Comparison of ENCODE assay signal across 1 cellular context in genomic region chr22:32050678-32051515, GRCh38.
A peak's percentile ranks its signal among the peaks of the same experiment; 100 is the strongest.
TF ChIP-seq lines count a peak whose summit lies in the region.

No MANE protein-coding gene starts in this region.

TF ChIP-seq in K562, 482 proteins besides CTCF, POLR2A, EP300 and RAD21 (continued from another document):
- TF ChIP-seq ZNF449 (CRISPR knock-in tag; IDR thresholded peaks at IDR 0.05) (no peak), SP2 (IDR thresholded peaks at IDR 0.05; ENCODE audit: extremely low read depth, low read depth, low read length, poor library complexity, severe bottlenecking) (no peak), FOXP4 (CRISPR knock-in tag; IDR thresholded peaks at IDR 0.05; ENCODE audit: borderline replicate concordance) (no peak), CEBPB (tag; IDR thresholded peaks at IDR 0.05) (peak; percentile 85), HBP1 (CRISPR knock-in tag; IDR thresholded peaks at IDR 0.05) (no peak), NR2F6 (CRISPR knock-in tag; IDR thresholded peaks at IDR 0.05) (no peak), CTBP1 (IDR thresholded peaks at IDR 0.05; ENCODE audit: borderline replicate concordance) (peak; percentile 28; the same call in 1 of the 2 replicates), FOXJ3 (CRISPR knock-in tag; IDR thresholded peaks at IDR 0.05) (no peak), PTBP1 (IDR thresholded peaks at IDR 0.05; ENCODE audit: low read depth, low read length) (no peak), ATF1 (CRISPR knock-in tag; IDR thresholded peaks at IDR 0.05) (no peak), ATF1 (tag; IDR thresholded peaks at IDR 0.05) (0 out of 2 replicates have a peak, but pooled peaks have one; percentile 11), POLR3G (IDR thresholded peaks at IDR 0.05; ENCODE audit: extremely low read depth, insufficient read length, insufficient replicate concordance) (no peak), ATF7 (IDR thresholded peaks at IDR 0.05) (peak; percentile 66; the same call in 1 of the 2 replicates), SP1 (CRISPR knock-in tag; IDR thresholded peaks at IDR 0.05) (no peak), NCOA4 (IDR thresholded peaks at IDR 0.05; ENCODE audit: partially characterized antibody) (no peak), CREB3L1 (IDR thresholded peaks at IDR 0.05; ENCODE audit: borderline replicate concordance, low read depth) (peak; percentile 22; the same call in 1 of the 2 replicates), GATAD2B (IDR thresholded peaks at IDR 0.05; ENCODE audit: borderline replicate concordance) (no peak), FOXM1 (IDR thresholded peaks at IDR 0.05; ENCODE audit: low read depth) (no peak), FOXM1 (CRISPR knock-in tag; IDR thresholded peaks at IDR 0.05; ENCODE audit: low read depth) (no peak), TCF7 (IDR thresholded peaks at IDR 0.05; ENCODE audit: borderline replicate concordance) (no peak), OTX1 (CRISPR knock-in tag; IDR thresholded peaks at IDR 0.05) (no peak), KLF16 (IDR thresholded peaks at IDR 0.05) (no peak), ZNF561 (CRISPR knock-in tag; conservative IDR thresholded peaks at IDR 0.05) (no peak), TRIM24 (IDR thresholded peaks at IDR 0.05) (peak; percentile 36 to 66; a peak in 2 of 4 replicates), PCBP2 (IDR thresholded peaks at IDR 0.05; ENCODE audit: low read depth, low read length, poor library complexity, severe bottlenecking) (no peak), ZNF584 (CRISPR knock-in tag; IDR thresholded peaks at IDR 0.05; ENCODE audit: low read depth) (peak; percentile 59; the same call in 1 of the 2 replicates), RFX5 (IDR thresholded peaks at IDR 0.05; ENCODE audit: low read depth, low read length) (no peak), ZNF316 (IDR thresholded peaks at IDR 0.05) (peak; percentile 58; the same call in 1 of the 2 replicates), MEF2D (tag; conservative IDR thresholded peaks at IDR 0.05; ENCODE audit: low read depth) (no peak), DACH1 (IDR thresholded peaks at IDR 0.05; ENCODE audit: partially characterized antibody) (no peak), ZNF282 (CRISPR knock-in tag; IDR thresholded peaks at IDR 0.05) (no peak), ZKSCAN3 (CRISPR knock-in tag; IDR thresholded peaks at IDR 0.05) (no peak), ZBTB49 (CRISPR knock-in tag; IDR thresholded peaks at IDR 0.05; ENCODE audit: borderline replicate concordance) (no peak), TSC22D4 (tag; IDR thresholded peaks at IDR 0.05) (no peak), ZNF707 (CRISPR knock-in tag; conservative IDR thresholded peaks at IDR 0.05) (no peak), ZNF140 (CRISPR knock-in tag; IDR thresholded peaks at IDR 0.05) (no peak)
